ENCODE assay signal across 12 cellular contexts in genomic region chr3:125202197-125202596, GRCh38. TPM values are rescaled to one million over a fixed set of nuclear protein-coding genes. Genes with fewer than 3 reads are reported as not detected.
DNase-seq lines count a peak whose midpoint lies in the region; ATAC-seq and TF ChIP-seq lines count a peak whose summit lies in the region.
"Had no signal": no experiment of that assay in that cellular context is flagged by ENCODE, and none has a peak within 500 bp of the region (broad histone marks: within the 10 kb centered on the region; RNA-seq: fewer than 3 reads in every experiment).

No MANE protein-coding gene starts in this region.

- H3K4me3 Mint-ChIP-seq in activated CD8-positive, alpha-beta T cell treated with anti-CD3 and anti-CD28 coated beads for 36 hours, result no peak overlapping the region
- no peak overlapping the region for H3K4me3 Mint-ChIP-seq in naive thymus-derived CD4-positive, alpha-beta T cell
- H3K4me3 Mint-ChIP-seq: B cell, nephron, T-helper 17 cell had no signal

- H3K4me3 ChIP-seq in naive thymus-derived CD4-positive, alpha-beta T cell (ENCODE audit: low read length), result no peak overlapping the region

- ATAC-seq in activated CD8-positive, alpha-beta T cell treated with anti-CD3 and anti-CD28 coated beads for 36 hours, result peak; percentile 78
- ATAC-seq in naive thymus-derived CD4-positive, alpha-beta T cell, result peak; percentile 45
- ATAC-seq in GM18511 (IDR thresholded peaks at IDR 0.05; ENCODE audit: unreplicated experiment), result no peak
- ATAC-seq in HG02763 (IDR thresholded peaks at IDR 0.05; ENCODE audit: unreplicated experiment), result no peak
- ATAC-seq: T-helper 17 cell had no signal

- CTCF ChIA-PET in activated CD8-positive, alpha-beta T cell treated with anti-CD3 and anti-CD28 coated beads for 36 hours (lab: Charles Lee), result interaction anchor here (1.0 to 1.8 kb wide), 14 partner anchors 9 to 274 kb away, joined by 3 to 11 read pairs (median 4); no protein-coding TSS in a partner anchor
- CTCF ChIA-PET in naive thymus-derived CD4-positive, alpha-beta T cell (lab: Charles Lee), result interaction anchor here (0.5 kb wide), 1 partner anchor 442 kb away, joined by 3 read pairs; no protein-coding TSS in a partner anchor

- H3K36me3 Mint-ChIP-seq in activated CD8-positive, alpha-beta T cell treated with anti-CD3 and anti-CD28 coated beads for 36 hours (ENCODE audit: low read depth), result no peaks in the 10 kb centered on the region
- H3K36me3 Mint-ChIP-seq in naive thymus-derived CD4-positive, alpha-beta T cell, result peaks cover 0 to 5% (median 0%) of the 10 kb centered on the region in 5 donors

- DNase-seq in SIG-M5 treated with dmso at 0.1 percent for 504 hours (lab: John Stamatoyannopoulos, UW; ENCODE audit: unreplicated experiment), result peak; percentile 63
- DNase-seq in SIG-M5 (lab: John Stamatoyannopoulos, UW), result no peak
- DNase-seq in Kasumi-1 (lab: John Stamatoyannopoulos, UW), result peak; percentile 49 to 75
- peak; percentile 49 for DNase-seq in activated CD8-positive, alpha-beta T cell treated with anti-CD3 and anti-CD28 coated beads for 36 hours
- peak in 3 of 9 donors; percentile 16 to 37 (median 27) for DNase-seq in naive thymus-derived CD4-positive, alpha-beta T cell
- DNase-seq in SHP77 (lab: John Stamatoyannopoulos, UW), result no peak
- DNase-seq: NCI-H1417 treated with DMSO at 0.1 percent for 48 hours, T-helper 17 cell had no signal

- H3K9me3 ChIP-seq in naive thymus-derived CD4-positive, alpha-beta T cell (ENCODE audit: control insufficient read depth in 2 of 3, low read length in 3 of 3), result no peaks in the 10 kb centered on the region

- peak; percentile 39 for TF ChIP-seq CTCF in activated CD8-positive, alpha-beta T cell treated with anti-CD3 and anti-CD28 coated beads for 36 hours (IDR thresholded peaks at IDR 0.05)

- H3K27me3 Mint-ChIP-seq in activated CD8-positive, alpha-beta T cell treated with anti-CD3 and anti-CD28 coated beads for 36 hours, result peaks cover 11% of the 10 kb centered on the region
- H3K27me3 Mint-ChIP-seq in naive thymus-derived CD4-positive, alpha-beta T cell, result peaks cover 0 to 22% (median 0%) of the 10 kb centered on the region in 5 donors
- H3K27me3 Mint-ChIP-seq: B cell had no signal

- H3K4me1 ChIP-seq in naive thymus-derived CD4-positive, alpha-beta T cell (ENCODE audit: control insufficient read depth in 2 of 2, insufficient read depth in 2 of 2, low read length in 2 of 2), result no peaks in the 10 kb centered on the region

- peaks cover 5% of the 10 kb centered on the region for H3K4me1 Mint-ChIP-seq in activated CD8-positive, alpha-beta T cell treated with anti-CD3 and anti-CD28 coated beads for 36 hours (ENCODE audit: low read depth)
- H3K4me1 Mint-ChIP-seq in naive thymus-derived CD4-positive, alpha-beta T cell, result peaks cover 0 to 8% (median 0%) of the 10 kb centered on the region in 7 donors
- H3K4me1 Mint-ChIP-seq: nephron, T-helper 17 cell had no signal

- no peaks in the 10 kb centered on the region for H3K27me3 ChIP-seq in naive thymus-derived CD4-positive, alpha-beta T cell (ENCODE audit: control insufficient read depth in 2 of 2, insufficient read depth in 2 of 2, low read length in 2 of 2)

- intact Hi-C loops in activated CD8-positive, alpha-beta T cell treated with anti-CD3 and anti-CD28 coated beads for 36 hours (cut with micrococcal nuclease), result loop anchor here (5.0 to 10.0 kb wide), 2 partner anchors 205 to 277 kb away; no protein-coding TSS in a partner anchor
- intact Hi-C loops in naive thymus-derived CD4-positive, alpha-beta T cell (cut with micrococcal nuclease), result loop anchor here (1.0 to 10.0 kb wide), 5 partner anchors 207 to 440 kb away; no protein-coding TSS in a partner anchor

- POLR2A ChIA-PET in activated CD8-positive, alpha-beta T cell treated with anti-CD3 and anti-CD28 coated beads for 36 hours (lab: Charles Lee), result no interaction called here
- POLR2A ChIA-PET in naive thymus-derived CD4-positive, alpha-beta T cell (lab: Charles Lee), result interaction anchor here (0.6 kb wide), 1 partner anchor 50 kb away, joined by 3 read pairs; no protein-coding TSS in a partner anchor

- no peak overlapping the region for H3K27ac ChIP-seq in naive thymus-derived CD4-positive, alpha-beta T cell (ENCODE audit: low read depth, low read length)

- H3K9me3 Mint-ChIP-seq in activated CD8-positive, alpha-beta T cell treated with anti-CD3 and anti-CD28 coated beads for 36 hours, result peaks cover 3% of the 10 kb centered on the region
- H3K9me3 Mint-ChIP-seq in naive thymus-derived CD4-positive, alpha-beta T cell, result peaks cover 0 to 6% (median 0%) of the 10 kb centered on the region in 11 donors

- no peak overlapping the region for H3K27ac Mint-ChIP-seq in activated CD8-positive, alpha-beta T cell treated with anti-CD3 and anti-CD28 coated beads for 36 hours
- H3K27ac Mint-ChIP-seq in naive thymus-derived CD4-positive, alpha-beta T cell, result no peak overlapping the region
- H3K27ac Mint-ChIP-seq: B cell, nephron, T-helper 17 cell had no signal

- no peaks in the 10 kb centered on the region for H3K36me3 ChIP-seq in naive thymus-derived CD4-positive, alpha-beta T cell (ENCODE audit: control insufficient read depth in 2 of 3, insufficient read depth in 3 of 3, low read length in 3 of 3)

RNA-seq across cellular contexts. Expression of gene SLC12A8, which starts 10.4 kb away (rescaled TPM):
- 1 to 10 TPM; 1.1 to 1.6 TPM for total RNA-seq in activated CD8-positive, alpha-beta T cell treated with anti-CD3 and anti-CD28 coated beads for 36 hours
- total RNA-seq in naive thymus-derived CD4-positive, alpha-beta T cell, result 1 to 10 TPM in 1 of 5 experiments, under 1 TPM in 4; 0.16 to 1.1 (median 0.83) TPM
- under 1 TPM in 1 of 2 donors, not detected in 1; 0.12 TPM for polyA plus RNA-seq in naive thymus-derived CD4-positive, alpha-beta T cell

Comparison
In these comparisons a context has a peak if more than half of its experiments do, and no peak if none do; other contexts are left out.
1. DNase-seq: peak in SIG-M5 treated with dmso at 0.1 percent for 504 hours (single experiment), Kasumi-1 (2 of 2) and activated CD8-positive, alpha-beta T cell treated with anti-CD3 and anti-CD28 coated beads for 36 hours (single experiment); none in SIG-M5 (single experiment) and SHP77 (0 of 2).
2. ATAC-seq: peak in activated CD8-positive, alpha-beta T cell treated with anti-CD3 and anti-CD28 coated beads for 36 hours (single experiment) and naive thymus-derived CD4-positive, alpha-beta T cell (single experiment); none in GM18511 (single experiment) and HG02763 (single experiment).